8 cellular contexts compared by ENCODE assay signal in the genomic region with DNA sequence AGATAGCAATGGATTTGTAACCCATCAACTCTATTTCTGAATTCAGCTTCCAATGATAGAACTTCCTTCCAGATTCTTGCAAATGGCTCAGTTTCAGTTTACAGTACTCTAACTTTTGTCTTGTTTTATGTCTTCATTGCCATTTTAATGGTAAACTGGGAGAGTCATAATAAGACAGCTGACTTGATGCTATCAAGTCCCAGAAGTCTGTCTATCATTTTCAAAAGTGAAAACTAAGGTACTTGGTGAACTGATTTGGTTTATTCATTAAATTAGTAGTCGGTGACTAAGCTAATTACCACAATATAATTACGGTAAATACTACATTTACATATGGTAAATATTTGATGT. TPM values are rescaled to one million over a fixed set of nuclear protein-coding genes. Genes with fewer than 3 reads are reported as not detected.
DNase-seq lines count a peak whose midpoint lies in the region; ATAC-seq and TF ChIP-seq lines count a peak whose summit lies in the region.

No MANE protein-coding gene starts in this region.

- peak overlapping the region; percentile 88 for H3K27ac Mint-ChIP-seq in chondrocyte (ENCODE audit: unreplicated experiment)

- H3K9me3 Mint-ChIP-seq in chondrocyte (ENCODE audit: low read depth) = peaks cover 3% of the 10 kb centered on the region

- peak overlapping the region; percentile 39 for H3K27ac ChIP-seq in 22Rv1
- peak overlapping the region; percentile 80 for H3K27ac ChIP-seq in subcutaneous abdominal adipose tissue (ENCODE audit: low read depth, low read length)

- H3K27me3 ChIP-seq in subcutaneous abdominal adipose tissue (ENCODE audit: control insufficient read depth in 5 of 5, insufficient read depth in 4 of 5, low read length in 5 of 5) = no peaks in the 10 kb centered on the region

- peak overlapping the region; percentile 0 to 57 (median 47) for H3K9ac ChIP-seq in subcutaneous abdominal adipose tissue (ENCODE audit: low read length in 5 of 5)

- ATAC-seq in GM19351 (IDR thresholded peaks at IDR 0.05; ENCODE audit: unreplicated experiment) (peak; percentile 31), HG03432 (IDR thresholded peaks at IDR 0.05; ENCODE audit: unreplicated experiment) (peak; percentile 44)

- no peaks in the 10 kb centered on the region for H3K36me3 Mint-ChIP-seq in chondrocyte (ENCODE audit: low read depth)

- no peaks in the 10 kb centered on the region for H3K27me3 Mint-ChIP-seq in chondrocyte (ENCODE audit: low read depth)

- no peaks in the 10 kb centered on the region for H3K9me3 ChIP-seq in subcutaneous abdominal adipose tissue (ENCODE audit: control insufficient read depth in 5 of 5, low read length in 5 of 5)

- H3K4me3 Mint-ChIP-seq in chondrocyte (ENCODE audit: unreplicated experiment) = peak overlapping the region; percentile 7

- peaks cover 0 to 32% (median 17%) of the 10 kb centered on the region in 5 donors for H3K4me1 ChIP-seq in subcutaneous abdominal adipose tissue (ENCODE audit: control insufficient read depth in 5 of 5, insufficient read depth in 5 of 5, low read length in 5 of 5)

- peaks cover 39% of the 10 kb centered on the region for H3K4me1 Mint-ChIP-seq in chondrocyte (ENCODE audit: low read depth)

- TF ChIP-seq CTCF in 22Rv1 (IDR thresholded peaks at IDR 0.05) = no peak
- no peak for TF ChIP-seq CTCF in chondrocyte (IDR thresholded peaks at IDR 0.05)

- peak overlapping the region; percentile 18 to 61 (median 58) for H3K4me3 ChIP-seq in subcutaneous abdominal adipose tissue (ENCODE audit: low read depth in 1 of 5, low read length in 5 of 5)

- no peaks in the 10 kb centered on the region for H3K36me3 ChIP-seq in subcutaneous abdominal adipose tissue (ENCODE audit: control insufficient read depth in 5 of 5, insufficient read depth in 5 of 5, low read length in 5 of 5)

- DNase-seq in chondrocyte (ENCODE audit: low spot score) (no peak), NCI-H526 (lab: John Stamatoyannopoulos, UW) (no peak), GOT3 (lab: John Stamatoyannopoulos, UW) (no peak)
- DNase-seq in activated CD8-positive, alpha-beta memory T cell treated with anti-CD3 and anti-CD28 coated beads, Interleukin-2, amount 50 U/mL, for 48 hours = no peak

RNA-seq across cellular contexts. Expression of a gene that starts 25.0 kb away (rescaled TPM):
- 3.4 to 4.0 TPM (median 3.9 TPM) in 3 replicates for total RNA-seq in chondrocyte
